ENCODE assay signal across 9 cellular contexts in genomic region chr2:176291768-176292393, GRCh38.
A peak's percentile ranks its signal among the peaks of the same experiment; 100 is the strongest.
DNase-seq lines count a peak whose midpoint lies in the region; ATAC-seq and TF ChIP-seq lines count a peak whose summit lies in the region.
"Had no signal": no experiment of that assay in that cellular context is flagged by ENCODE, and none has a peak within 500 bp of the region (broad histone marks: within the 10 kb centered on the region; RNA-seq: fewer than 3 reads in every experiment).

No MANE protein-coding gene starts in this region.

- no peak overlapping the region for H3K4me3 Mint-ChIP-seq in activated naive CD8-positive, alpha-beta T cell treated with anti-CD3 and anti-CD28 coated beads, Interleukin-2, amount 50 U/mL, for 24 hours
- H3K4me3 Mint-ChIP-seq: naive B cell had no signal

- peaks cover 10% of the 10 kb centered on the region for H3K36me3 Mint-ChIP-seq in activated naive CD8-positive, alpha-beta T cell treated with anti-CD3 and anti-CD28 coated beads, Interleukin-2, amount 50 U/mL, for 24 hours (ENCODE audit: low read depth)

- H3K27ac Mint-ChIP-seq in activated naive CD8-positive, alpha-beta T cell treated with anti-CD3 and anti-CD28 coated beads, Interleukin-2, amount 50 U/mL, for 24 hours, result no peak overlapping the region

- peaks cover 28% of the 10 kb centered on the region for H3K4me1 Mint-ChIP-seq in activated naive CD8-positive, alpha-beta T cell treated with anti-CD3 and anti-CD28 coated beads, Interleukin-2, amount 50 U/mL, for 24 hours

- H3K27me3 Mint-ChIP-seq in activated naive CD8-positive, alpha-beta T cell treated with anti-CD3 and anti-CD28 coated beads, Interleukin-2, amount 50 U/mL, for 24 hours, result no peaks in the 10 kb centered on the region
- H3K27me3 Mint-ChIP-seq: naive B cell had no signal

- H3K9me3 Mint-ChIP-seq in activated naive CD8-positive, alpha-beta T cell treated with anti-CD3 and anti-CD28 coated beads, Interleukin-2, amount 50 U/mL, for 24 hours, result no peaks in the 10 kb centered on the region

- TF ChIP-seq CTCF in GM13976 (IDR thresholded peaks at IDR 0.05; ENCODE audit: borderline replicate concordance, control extremely low read depth, extremely low read depth, insufficient read depth, missing control alignments), result no peak

- ATAC-seq in GM18499 (IDR thresholded peaks at IDR 0.05; ENCODE audit: insufficient read depth, unreplicated experiment), result peak; percentile 88
- ATAC-seq in GM19452 (IDR thresholded peaks at IDR 0.05; ENCODE audit: unreplicated experiment), result peak; percentile 83
- peak; percentile 94 for ATAC-seq in HG03066 (IDR thresholded peaks at IDR 0.05; ENCODE audit: low read depth, unreplicated experiment)
- ATAC-seq in activated naive CD8-positive, alpha-beta T cell treated with anti-CD3 and anti-CD28 coated beads, Interleukin-2, amount 50 U/mL, for 24 hours, result peak; percentile 84

- no peak for DNase-seq in activated naive CD8-positive, alpha-beta T cell treated with anti-CD3 and anti-CD28 coated beads, Interleukin-2, amount 50 U/mL, for 24 hours
- no peak for DNase-seq in GF-D8 (lab: John Stamatoyannopoulos, UW)
- no peak for DNase-seq in HPDE6-E6E7 (ENCODE audit: extremely low spot score)
- DNase-seq in kidney glomerular epithelial cell (lab: John Stamatoyannopoulos, UW), result no peak
- no peak for DNase-seq in GM13976 (ENCODE audit: low spot score)
- DNase-seq: naive B cell had no signal

- in situ Hi-C loops in GM13976 (cut with MboI; ENCODE audit: low sequenced_read_pairs, unreplicated experiment), result no loop called here
